8 cellular contexts compared by ENCODE assay signal in genomic region chr10:71696635-71697326, GRCh38. TPM values are rescaled to one million over a fixed set of nuclear protein-coding genes. Genes with fewer than 3 reads are reported as not detected.
A peak's percentile ranks its signal among the peaks of the same experiment; 100 is the strongest.
DNase-seq lines count a peak whose midpoint lies in the region; ATAC-seq and TF ChIP-seq lines count a peak whose summit lies in the region.

No MANE protein-coding gene starts in this region.

- H3K9ac ChIP-seq in Loucy (ENCODE audit: low read depth, low read length, poor library complexity, severe bottlenecking), result no peak overlapping the region

- H3K4me3 Mint-ChIP-seq in chondrocyte (ENCODE audit: unreplicated experiment), result no peak overlapping the region

- H3K4me2 ChIP-seq in Loucy (ENCODE audit: low read depth, low read length, poor library complexity, severe bottlenecking), result no peak overlapping the region

- H3K9me3 ChIP-seq in Loucy (ENCODE audit: insufficient read depth, low read depth, low read length), result no peaks in the 10 kb centered on the region

- H3K4me3 ChIP-seq in Loucy (ENCODE audit: low read length, poor library complexity, severe bottlenecking), result no peak overlapping the region

- no peak for ATAC-seq in GM19328 (IDR thresholded peaks at IDR 0.05; ENCODE audit: unreplicated experiment)
- no peak for ATAC-seq in GM18868 (IDR thresholded peaks at IDR 0.05; ENCODE audit: unreplicated experiment)

- H4K20me1 ChIP-seq in Loucy (ENCODE audit: insufficient read depth, low read length, poor library complexity, severe bottlenecking), result no peaks in the 10 kb centered on the region

- H3K4me1 ChIP-seq in Loucy (ENCODE audit: insufficient read depth, low read length, poor library complexity, severe bottlenecking), result no peaks in the 10 kb centered on the region

- H3K27ac Mint-ChIP-seq in chondrocyte (ENCODE audit: unreplicated experiment), result no peak overlapping the region

- peak overlapping the region; percentile 51; the same call in 1 of the 2 replicates for H2AFZ ChIP-seq in Loucy (ENCODE audit: low read length)

- peaks cover 17% of the 10 kb centered on the region for H3K27me3 Mint-ChIP-seq in chondrocyte (ENCODE audit: low read depth)

- no peaks in the 10 kb centered on the region for H3K36me3 ChIP-seq in Loucy (ENCODE audit: insufficient read depth, low read length)

- no peaks in the 10 kb centered on the region for H3K9me3 Mint-ChIP-seq in chondrocyte (ENCODE audit: low read depth)

- no peaks in the 10 kb centered on the region for H3K27me3 ChIP-seq in Loucy (ENCODE audit: insufficient read depth, low read length, poor library complexity, severe bottlenecking)

- no peaks in the 10 kb centered on the region for H3K9me2 ChIP-seq in Loucy (replicated peaks; ENCODE audit: low read depth, low read length)

- DNase-seq in ELF-1 (ENCODE audit: low read depth, low spot score) (peak; percentile 92), chondrocyte (ENCODE audit: low spot score) (no peak), lung microvascular endothelial cell (ENCODE audit: low read depth in 2 of 2) (peak; percentile 29 to 70)
- peak; percentile 28 for DNase-seq in activated CD4-positive, CD25-positive, alpha-beta regulatory T cell treated with anti-CD3 and anti-CD28 coated beads, Interleukin-2, amount 50 U/mL, for 16 hours (ENCODE audit: low read depth, low spot score)
- peak; percentile 15 to 52 for DNase-seq in stimulated activated CD8-positive, alpha-beta memory T cell treated with anti-CD3 and anti-CD28 coated beads, Interleukin-4, amount 100 ng/mL, for 4 hours (ENCODE audit: low read depth in 2 of 2, low spot score in 1 of 2)

- H3K79me2 ChIP-seq in Loucy (ENCODE audit: insufficient read depth, low read length), result no peaks in the 10 kb centered on the region

- H3K4me1 Mint-ChIP-seq in chondrocyte (ENCODE audit: low read depth), result no peaks in the 10 kb centered on the region

- TF ChIP-seq CTCF in Loucy (conservative IDR thresholded peaks at IDR 0.05; ENCODE audit: low read length) (peak; percentile 95), chondrocyte (IDR thresholded peaks at IDR 0.05) (peak; percentile 86)

- H3F3A ChIP-seq in Loucy (ENCODE audit: low read depth), result no peaks in the 10 kb centered on the region

- peaks cover 1% of the 10 kb centered on the region for H3K36me3 Mint-ChIP-seq in chondrocyte (ENCODE audit: low read depth)

RNA-seq across cellular contexts. Expression of gene C10orf105, which starts 22.8 kb away (rescaled TPM):
- total RNA-seq in chondrocyte (not detected in 3 replicates), lung microvascular endothelial cell (not detected in 2 replicates)
